Comparison of ENCODE assay signal across 1 cellular context in the genomic region with DNA sequence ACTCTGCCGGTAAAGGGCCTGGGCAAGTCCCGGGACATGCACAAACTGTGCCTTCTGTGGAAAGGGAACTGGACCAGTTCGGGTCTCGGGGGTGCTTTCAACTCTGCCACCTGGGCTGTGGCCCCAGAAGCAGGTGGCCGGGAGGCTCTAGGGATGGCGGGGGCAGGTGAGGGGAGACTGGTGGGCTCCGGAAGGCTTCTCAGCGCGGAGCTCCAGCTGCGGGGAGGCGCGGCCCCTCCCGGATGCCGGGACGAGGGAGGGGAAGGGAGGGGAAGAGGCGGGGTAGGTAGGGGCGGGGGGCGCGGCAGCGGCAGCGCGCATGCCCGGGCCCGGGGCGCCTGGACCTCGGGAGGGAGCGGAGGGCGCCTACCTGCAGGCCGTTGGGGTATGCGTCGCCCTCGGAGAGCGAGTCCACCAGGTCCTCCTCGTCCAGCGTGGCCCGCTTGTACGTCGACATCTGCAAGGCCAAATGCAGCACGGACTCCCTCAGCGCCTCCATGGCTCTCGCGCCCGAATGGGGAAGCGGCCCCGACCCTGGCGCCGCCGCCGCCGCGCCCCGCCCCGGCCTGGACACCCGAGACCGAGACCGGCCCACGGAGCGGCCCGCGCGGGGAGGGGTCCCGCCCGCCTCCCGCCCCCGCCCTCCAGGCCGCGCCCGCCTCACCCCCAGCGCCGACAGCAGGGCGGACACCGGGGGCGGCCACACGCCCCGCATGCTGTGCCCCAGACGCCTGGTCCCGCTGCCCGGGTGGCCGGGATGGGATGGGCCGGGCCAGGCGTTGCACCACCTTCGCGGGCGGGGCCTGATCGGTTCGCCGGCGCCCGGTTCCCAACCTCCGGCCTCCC.
A peak's percentile ranks its signal among the peaks of the same experiment; 100 is the strongest.
TF ChIP-seq lines count a peak whose summit lies in the region.

A gene (minus strand): TSS at position 764 of the 846 bp plus-strand sequence. CDS start 49 bp downstream, at position 715.

TF ChIP-seq in HEK293, 187 proteins besides CTCF, POLR2A, EP300 and RAD21 (continued from another document and continues in another):
- TF ChIP-seq, protein P1, sequence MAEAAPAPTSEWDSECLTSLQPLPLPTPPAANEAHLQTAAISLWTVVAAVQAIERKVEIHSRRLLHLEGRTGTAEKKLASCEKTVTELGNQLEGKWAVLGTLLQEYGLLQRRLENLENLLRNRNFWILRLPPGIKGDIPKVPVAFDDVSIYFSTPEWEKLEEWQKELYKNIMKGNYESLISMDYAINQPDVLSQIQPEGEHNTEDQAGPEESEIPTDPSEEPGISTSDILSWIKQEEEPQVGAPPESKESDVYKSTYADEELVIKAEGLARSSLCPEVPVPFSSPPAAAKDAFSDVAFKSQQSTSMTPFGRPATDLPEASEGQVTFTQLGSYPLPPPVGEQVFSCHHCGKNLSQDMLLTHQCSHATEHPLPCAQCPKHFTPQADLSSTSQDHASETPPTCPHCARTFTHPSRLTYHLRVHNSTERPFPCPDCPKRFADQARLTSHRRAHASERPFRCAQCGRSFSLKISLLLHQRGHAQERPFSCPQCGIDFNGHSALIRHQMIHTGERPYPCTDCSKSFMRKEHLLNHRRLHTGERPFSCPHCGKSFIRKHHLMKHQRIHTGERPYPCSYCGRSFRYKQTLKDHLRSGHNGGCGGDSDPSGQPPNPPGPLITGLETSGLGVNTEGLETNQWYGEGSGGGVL (tag by site-specific recombination; IDR thresholded peaks at IDR 0.05): peak; percentile 58
- peak; percentile 63 for TF ChIP-seq KLF9 (tag by site-specific recombination; IDR thresholded peaks at IDR 0.05; ENCODE audit: low read depth)
- TF ChIP-seq ZNF654 (tag by site-specific recombination; IDR thresholded peaks at IDR 0.05; ENCODE audit: low read depth): no peak
- TF ChIP-seq ZSCAN16 (tag by site-specific recombination; IDR thresholded peaks at IDR 0.05): no peak
- TF ChIP-seq ZNF157 (tag by site-specific recombination; IDR thresholded peaks at IDR 0.05): no peak
- TF ChIP-seq ZNF138 (tag by site-specific recombination; IDR thresholded peaks at IDR 0.05; ENCODE audit: borderline replicate concordance): no peak
- TF ChIP-seq, protein P2, sequence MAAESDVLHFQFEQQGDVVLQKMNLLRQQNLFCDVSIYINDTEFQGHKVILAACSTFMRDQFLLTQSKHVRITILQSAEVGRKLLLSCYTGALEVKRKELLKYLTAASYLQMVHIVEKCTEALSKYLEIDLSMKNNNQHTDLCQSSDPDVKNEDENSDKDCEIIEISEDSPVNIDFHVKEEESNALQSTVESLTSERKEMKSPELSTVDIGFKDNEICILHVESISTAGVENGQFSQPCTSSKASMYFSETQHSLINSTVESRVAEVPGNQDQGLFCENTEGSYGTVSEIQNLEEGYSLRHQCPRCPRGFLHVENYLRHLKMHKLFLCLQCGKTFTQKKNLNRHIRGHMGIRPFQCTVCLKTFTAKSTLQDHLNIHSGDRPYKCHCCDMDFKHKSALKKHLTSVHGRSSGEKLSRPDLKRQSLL (tag by site-specific recombination; IDR thresholded peaks at IDR 0.05): no peak
- peak; percentile 50; the same call in 1 of the 2 replicates for TF ChIP-seq ZFHX2 (tag by site-specific recombination; conservative IDR thresholded peaks at IDR 0.05)
- no peak for TF ChIP-seq ZNF133 (tag by site-specific recombination; IDR thresholded peaks at IDR 0.05)
- no peak for TF ChIP-seq ZNF785 (tag by site-specific recombination; IDR thresholded peaks at IDR 0.05)
- TF ChIP-seq ZNF658 (tag by site-specific recombination; IDR thresholded peaks at IDR 0.05): no peak
- TF ChIP-seq OVOL3 (tag by site-specific recombination; IDR thresholded peaks at IDR 0.05): no peak
- no peak for TF ChIP-seq ZNF132 (tag by site-specific recombination; IDR thresholded peaks at IDR 0.05; ENCODE audit: borderline replicate concordance)
- no peak for TF ChIP-seq ZNF2 (tag by site-specific recombination; IDR thresholded peaks at IDR 0.05)
- TF ChIP-seq, protein P3, sequence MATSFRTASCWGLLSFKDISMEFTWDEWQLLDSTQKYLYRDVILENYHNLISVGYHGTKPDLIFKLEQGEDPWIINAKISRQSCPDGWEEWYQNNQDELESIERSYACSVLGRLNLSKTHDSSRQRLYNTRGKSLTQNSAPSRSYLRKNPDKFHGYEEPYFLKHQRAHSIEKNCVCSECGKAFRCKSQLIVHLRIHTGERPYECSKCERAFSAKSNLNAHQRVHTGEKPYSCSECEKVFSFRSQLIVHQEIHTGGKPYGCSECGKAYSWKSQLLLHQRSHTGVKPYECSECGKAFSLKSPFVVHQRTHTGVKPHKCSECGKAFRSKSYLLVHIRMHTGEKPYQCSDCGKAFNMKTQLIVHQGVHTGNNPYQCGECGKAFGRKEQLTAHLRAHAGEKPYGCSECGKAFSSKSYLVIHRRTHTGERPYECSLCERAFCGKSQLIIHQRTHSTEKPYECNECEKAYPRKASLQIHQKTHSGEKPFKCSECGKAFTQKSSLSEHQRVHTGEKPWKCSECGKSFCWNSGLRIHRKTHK (tag by site-specific recombination; IDR thresholded peaks at IDR 0.05): no peak
- TF ChIP-seq SP3 (tag by site-specific recombination; IDR thresholded peaks at IDR 0.05): peak; percentile 74
- TF ChIP-seq ZNF155 (tag by site-specific recombination; IDR thresholded peaks at IDR 0.05): no peak
- peak; percentile 44; the same call in 1 of the 2 replicates for TF ChIP-seq ZBTB8A (tag by site-specific recombination; IDR thresholded peaks at IDR 0.05)
- TF ChIP-seq GFI1B (tag by site-specific recombination; IDR thresholded peaks at IDR 0.05): no peak
- peak; percentile 73 for TF ChIP-seq ZBTB20 (tag by site-specific recombination; IDR thresholded peaks at IDR 0.05)
- TF ChIP-seq ZNF521 (tag by site-specific recombination; IDR thresholded peaks at IDR 0.05): no peak
- TF ChIP-seq REPIN1 (tag by site-specific recombination; IDR thresholded peaks at IDR 0.05; ENCODE audit: low read depth): no peak
- TF ChIP-seq ZSCAN23 (tag by site-specific recombination; IDR thresholded peaks at IDR 0.05): no peak
- TF ChIP-seq SP2 (tag by site-specific recombination; IDR thresholded peaks at IDR 0.05): peak; percentile 58
- no peak for TF ChIP-seq GLI2 (tag by site-specific recombination; IDR thresholded peaks at IDR 0.05; ENCODE audit: borderline replicate concordance, low read depth)
- TF ChIP-seq WT1 (tag by site-specific recombination; IDR thresholded peaks at IDR 0.05): peak; percentile 57; the same call in 1 of the 2 replicates
- no peak for TF ChIP-seq ZNF621 (tag by site-specific recombination; IDR thresholded peaks at IDR 0.05)
- TF ChIP-seq ZSCAN30 (tag by site-specific recombination; IDR thresholded peaks at IDR 0.05): 0 out of 2 replicates have a peak, but pooled peaks have one; percentile 33
- TF ChIP-seq ZNF416 (tag by site-specific recombination; IDR thresholded peaks at IDR 0.05): no peak
- TF ChIP-seq ZNF843 (tag by site-specific recombination; IDR thresholded peaks at IDR 0.05): no peak
- TF ChIP-seq ZNF23 (tag by site-specific recombination; IDR thresholded peaks at IDR 0.05; ENCODE audit: borderline replicate concordance): no peak
- TF ChIP-seq, protein P4, sequence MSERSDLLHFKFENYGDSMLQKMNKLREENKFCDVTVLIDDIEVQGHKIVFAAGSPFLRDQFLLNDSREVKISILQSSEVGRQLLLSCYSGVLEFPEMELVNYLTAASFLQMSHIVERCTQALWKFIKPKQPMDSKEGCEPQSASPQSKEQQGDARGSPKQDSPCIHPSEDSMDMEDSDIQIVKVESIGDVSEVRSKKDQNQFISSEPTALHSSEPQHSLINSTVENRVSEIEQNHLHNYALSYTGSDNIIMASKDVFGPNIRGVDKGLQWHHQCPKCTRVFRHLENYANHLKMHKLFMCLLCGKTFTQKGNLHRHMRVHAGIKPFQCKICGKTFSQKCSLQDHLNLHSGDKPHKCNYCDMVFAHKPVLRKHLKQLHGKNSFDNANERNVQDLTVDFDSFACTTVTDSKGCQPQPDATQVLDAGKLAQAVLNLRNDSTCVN (tag by site-specific recombination; optimal IDR thresholded peaks at IDR 0.05): peak; percentile 86
- TF ChIP-seq, protein P5, sequence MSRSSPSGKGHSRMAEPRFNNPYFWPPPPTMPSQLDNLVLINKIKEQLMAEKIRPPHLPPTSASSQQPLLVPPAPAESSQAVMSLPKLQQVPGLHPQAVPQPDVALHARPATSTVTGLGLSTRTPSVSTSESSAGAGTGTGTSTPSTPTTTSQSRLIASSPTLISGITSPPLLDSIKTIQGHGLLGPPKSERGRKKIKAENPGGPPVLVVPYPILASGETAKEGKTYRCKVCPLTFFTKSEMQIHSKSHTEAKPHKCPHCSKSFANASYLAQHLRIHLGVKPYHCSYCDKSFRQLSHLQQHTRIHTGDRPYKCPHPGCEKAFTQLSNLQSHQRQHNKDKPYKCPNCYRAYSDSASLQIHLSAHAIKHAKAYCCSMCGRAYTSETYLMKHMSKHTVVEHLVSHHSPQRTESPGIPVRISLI (tag by site-specific recombination; IDR thresholded peaks at IDR 0.05): no peak
- TF ChIP-seq ZNF571 (tag by site-specific recombination; IDR thresholded peaks at IDR 0.05): no peak
- TF ChIP-seq ZNF239 (tag by site-specific recombination; IDR thresholded peaks at IDR 0.05): no peak
- TF ChIP-seq ZNF626 (tag by site-specific recombination; IDR thresholded peaks at IDR 0.05): no peak
- TF ChIP-seq HOXA7 (CRISPR knock-in tag; IDR thresholded peaks at IDR 0.05; ENCODE audit: borderline replicate concordance): no peak
- no peak for TF ChIP-seq ZNF391 (tag by site-specific recombination; IDR thresholded peaks at IDR 0.05; ENCODE audit: borderline replicate concordance, low read depth)
- TF ChIP-seq ZNF335 (tag by site-specific recombination; conservative IDR thresholded peaks at IDR 0.05): no peak; the same call in 1 of the 2 replicates
- no peak for TF ChIP-seq ZNF354C (tag by site-specific recombination; IDR thresholded peaks at IDR 0.05; ENCODE audit: borderline replicate concordance, low read depth)
- no peak for TF ChIP-seq ZNF121 (tag by site-specific recombination; IDR thresholded peaks at IDR 0.05)
- TF ChIP-seq HOXC10 (CRISPR knock-in tag; IDR thresholded peaks at IDR 0.05): no peak
- no peak for TF ChIP-seq ZNF548 (tag by site-specific recombination; IDR thresholded peaks at IDR 0.05)
- no peak for TF ChIP-seq ZBTB7A (tag by site-specific recombination; IDR thresholded peaks at IDR 0.05; ENCODE audit: low read depth)
- peak; percentile 76 for TF ChIP-seq KLF1 (tag by site-specific recombination; IDR thresholded peaks at IDR 0.05)
- TF ChIP-seq, protein P6, sequence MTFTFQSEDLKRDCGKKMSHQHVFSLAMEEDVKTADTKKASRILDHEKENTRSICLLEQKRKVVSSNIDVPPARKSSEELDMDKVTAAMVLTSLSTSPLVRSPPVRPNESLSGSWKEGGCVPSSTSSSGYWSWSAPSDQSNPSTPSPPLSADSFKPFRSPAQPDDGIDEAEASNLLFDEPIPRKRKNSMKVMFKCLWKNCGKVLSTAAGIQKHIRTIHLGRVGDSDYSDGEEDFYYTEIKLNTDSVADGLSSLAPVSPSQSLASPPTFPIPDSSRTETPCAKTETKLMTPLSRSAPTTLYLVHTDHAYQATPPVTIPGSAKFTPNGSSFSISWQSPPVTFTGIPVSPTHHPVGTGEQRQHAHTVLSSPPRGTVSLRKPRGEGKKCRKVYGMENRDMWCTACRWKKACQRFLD (tag by site-specific recombination; IDR thresholded peaks at IDR 0.05): no peak
- TF ChIP-seq ZFP69B (tag by site-specific recombination; IDR thresholded peaks at IDR 0.05): no peak
- TF ChIP-seq ZNF48 (tag by site-specific recombination; IDR thresholded peaks at IDR 0.05): no peak
- TF ChIP-seq, protein P7, sequence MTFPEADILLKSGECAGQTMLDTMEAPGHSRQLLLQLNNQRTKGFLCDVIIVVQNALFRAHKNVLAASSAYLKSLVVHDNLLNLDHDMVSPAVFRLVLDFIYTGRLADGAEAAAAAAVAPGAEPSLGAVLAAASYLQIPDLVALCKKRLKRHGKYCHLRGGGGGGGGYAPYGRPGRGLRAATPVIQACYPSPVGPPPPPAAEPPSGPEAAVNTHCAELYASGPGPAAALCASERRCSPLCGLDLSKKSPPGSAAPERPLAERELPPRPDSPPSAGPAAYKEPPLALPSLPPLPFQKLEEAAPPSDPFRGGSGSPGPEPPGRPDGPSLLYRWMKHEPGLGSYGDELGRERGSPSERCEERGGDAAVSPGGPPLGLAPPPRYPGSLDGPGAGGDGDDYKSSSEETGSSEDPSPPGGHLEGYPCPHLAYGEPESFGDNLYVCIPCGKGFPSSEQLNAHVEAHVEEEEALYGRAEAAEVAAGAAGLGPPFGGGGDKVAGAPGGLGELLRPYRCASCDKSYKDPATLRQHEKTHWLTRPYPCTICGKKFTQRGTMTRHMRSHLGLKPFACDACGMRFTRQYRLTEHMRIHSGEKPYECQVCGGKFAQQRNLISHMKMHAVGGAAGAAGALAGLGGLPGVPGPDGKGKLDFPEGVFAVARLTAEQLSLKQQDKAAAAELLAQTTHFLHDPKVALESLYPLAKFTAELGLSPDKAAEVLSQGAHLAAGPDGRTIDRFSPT (tag by site-specific recombination; IDR thresholded peaks at IDR 0.05): no peak
- TF ChIP-seq ZNF169 (tag by site-specific recombination; IDR thresholded peaks at IDR 0.05): no peak
- TF ChIP-seq ZNF529 (tag by site-specific recombination; IDR thresholded peaks at IDR 0.05; ENCODE audit: insufficient replicate concordance): no peak
- TF ChIP-seq, protein P8, sequence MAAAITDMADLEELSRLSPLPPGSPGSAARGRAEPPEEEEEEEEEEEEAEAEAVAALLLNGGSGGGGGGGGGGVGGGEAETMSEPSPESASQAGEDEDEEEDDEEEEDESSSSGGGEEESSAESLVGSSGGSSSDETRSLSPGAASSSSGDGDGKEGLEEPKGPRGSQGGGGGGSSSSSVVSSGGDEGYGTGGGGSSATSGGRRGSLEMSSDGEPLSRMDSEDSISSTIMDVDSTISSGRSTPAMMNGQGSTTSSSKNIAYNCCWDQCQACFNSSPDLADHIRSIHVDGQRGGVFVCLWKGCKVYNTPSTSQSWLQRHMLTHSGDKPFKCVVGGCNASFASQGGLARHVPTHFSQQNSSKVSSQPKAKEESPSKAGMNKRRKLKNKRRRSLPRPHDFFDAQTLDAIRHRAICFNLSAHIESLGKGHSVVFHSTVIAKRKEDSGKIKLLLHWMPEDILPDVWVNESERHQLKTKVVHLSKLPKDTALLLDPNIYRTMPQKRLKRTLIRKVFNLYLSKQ (tag by site-specific recombination; IDR thresholded peaks at IDR 0.05; ENCODE audit: borderline replicate concordance): no peak
- no peak for TF ChIP-seq ZNF24 (tag by site-specific recombination; IDR thresholded peaks at IDR 0.05)
- TF ChIP-seq ZNF10 (tag by site-specific recombination; IDR thresholded peaks at IDR 0.05): no peak
- TF ChIP-seq ZNF600 (tag by site-specific recombination; IDR thresholded peaks at IDR 0.05): no peak
- TF ChIP-seq, protein P9, sequence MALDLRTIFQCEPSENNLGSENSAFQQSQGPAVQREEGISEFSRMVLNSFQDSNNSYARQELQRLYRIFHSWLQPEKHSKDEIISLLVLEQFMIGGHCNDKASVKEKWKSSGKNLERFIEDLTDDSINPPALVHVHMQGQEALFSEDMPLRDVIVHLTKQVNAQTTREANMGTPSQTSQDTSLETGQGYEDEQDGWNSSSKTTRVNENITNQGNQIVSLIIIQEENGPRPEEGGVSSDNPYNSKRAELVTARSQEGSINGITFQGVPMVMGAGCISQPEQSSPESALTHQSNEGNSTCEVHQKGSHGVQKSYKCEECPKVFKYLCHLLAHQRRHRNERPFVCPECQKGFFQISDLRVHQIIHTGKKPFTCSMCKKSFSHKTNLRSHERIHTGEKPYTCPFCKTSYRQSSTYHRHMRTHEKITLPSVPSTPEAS (tag by site-specific recombination; IDR thresholded peaks at IDR 0.05): no peak
- TF ChIP-seq IKZF3 (tag by site-specific recombination; IDR thresholded peaks at IDR 0.05): no peak
